Comparison of ENCODE assay signal across 11 cellular contexts in genomic region chr19:34725400-34725799, GRCh38. TPM values are rescaled to one million over a fixed set of nuclear protein-coding genes. Genes with fewer than 3 reads are reported as not detected.
"Had no signal": no experiment of that assay in that cellular context is flagged by ENCODE, and none has a peak within 500 bp of the region (broad histone marks: within the 10 kb centered on the region; RNA-seq: fewer than 3 reads in every experiment).

No MANE protein-coding gene starts in this region.

- H3K9me3 ChIP-seq: HAP-1 had no signal

- H2AFZ ChIP-seq: GM23248 had no signal

- ATAC-seq: HCT116 had no signal

- H3K4me1 ChIP-seq: HAP-1 had no signal

- H3K27ac ChIP-seq: GM23248 had no signal

- DNase-seq: GM23248, GOT3, H7, HFFc6, KBM-7 had no signal

- H3K9ac ChIP-seq: GM23248 had no signal

- H3K4me3 ChIP-seq: GM23248, HAP-1 had no signal

- FAIRE-seq: HTR-8/SVneo had no signal

- H3K36me3 ChIP-seq: HAP-1 had no signal

RNA-seq across cellular contexts. Expression of gene SCGB2B2, which starts 48.4 kb away (rescaled TPM):
- total RNA-seq: GM23248, H4, H7, HT-29 had no signal
- polyA plus RNA-seq: GM23248, IgD-negative memory B cell had no signal
